15 cellular contexts compared by ENCODE assay signal in genomic region chr2:182766626-182767025, GRCh38. TPM values are rescaled to one million over a fixed set of nuclear protein-coding genes. Genes with fewer than 3 reads are reported as not detected.
DNase-seq lines count a peak whose midpoint lies in the region; ATAC-seq and TF ChIP-seq lines count a peak whose summit lies in the region.
"Had no signal": no experiment of that assay in that cellular context is flagged by ENCODE, and none has a peak within 500 bp of the region (broad histone marks: within the 10 kb centered on the region; RNA-seq: fewer than 3 reads in every experiment).

No MANE protein-coding gene starts in this region.

- peaks cover 5% of the 10 kb centered on the region; the same call in 1 of the 2 replicates for H4K20me1 ChIP-seq in GM23338 (replicated peaks; ENCODE audit: insufficient read depth)
- H4K20me1 ChIP-seq: BLaER1 had no signal

- H3K4me1 ChIP-seq in GM23338 (ENCODE audit: insufficient read depth): no peaks in the 10 kb centered on the region
- H3K4me1 ChIP-seq: BLaER1, Caco-2 had no signal

- no peak overlapping the region for H2AFZ ChIP-seq in GM23338

- H3K27me3 ChIP-seq in GM23338 (ENCODE audit: insufficient read depth): no peaks in the 10 kb centered on the region
- H3K27me3 ChIP-seq in WERI-Rb-1 (ENCODE audit: insufficient read depth, low read depth, severe bottlenecking): no peaks in the 10 kb centered on the region
- H3K27me3 ChIP-seq: BLaER1 had no signal

- ATAC-seq in Right ventricle myocardium superior (ENCODE audit: poor library complexity) (peak; percentile 40), GM23338 (no peak), HG03045 (IDR thresholded peaks at IDR 0.05; ENCODE audit: unreplicated experiment) (no peak)

- H3K4me2 ChIP-seq in GM23338: no peak overlapping the region
- H3K4me2 ChIP-seq: BLaER1 had no signal

- H3K36me3 ChIP-seq in GM23338 (ENCODE audit: insufficient read depth): peaks cover 12% of the 10 kb centered on the region
- peaks cover 6% of the 10 kb centered on the region for H3K36me3 ChIP-seq in WERI-Rb-1

- H3K27ac Mint-ChIP-seq in GM23338 (no peak overlapping the region), nephron progenitor cell (peak overlapping the region; percentile 34)
- H3K27ac Mint-ChIP-seq: CD8-positive, alpha-beta memory T cell had no signal

- H3F3A ChIP-seq in GM23338 (replicated peaks; ENCODE audit: low read depth): no peaks in the 10 kb centered on the region

- H3K9me2 ChIP-seq in GM23338 (ENCODE audit: insufficient read depth): peaks cover 4% of the 10 kb centered on the region; the same call in 1 of the 2 replicates

- DNase-seq in Right ventricle myocardium superior (no peak), cardiac septum (ENCODE audit: low spot score) (no peak), GM23338 (ENCODE audit: low spot score) (no peak), WERI-Rb-1 (peak; percentile 68), nephron progenitor cell (no peak), EL (no peak)
- DNase-seq: 8988T; AML-193; Caco-2; CD8-positive, alpha-beta memory T cell; DND-41; GF-D8 had no signal

- H3K36me3 Mint-ChIP-seq in GM23338 (ENCODE audit: low read depth) (peaks cover 68% of the 10 kb centered on the region), nephron progenitor cell (ENCODE audit: low read depth) (peaks cover 55% of the 10 kb centered on the region)

- H3K27ac ChIP-seq in GM23338 (ENCODE audit: low read depth) (peak overlapping the region; percentile 4; the same call in 1 of the 2 replicates), WERI-Rb-1 (peak overlapping the region; percentile 12; the same call in 1 of the 2 replicates)
- H3K27ac ChIP-seq: BLaER1, HL-60 had no signal

- intact Hi-C loops in Right ventricle myocardium superior (cut with DNase I): no loop called here
- intact Hi-C loops in cardiac septum (cut with DNase I): no loop called here

- H3K27me3 Mint-ChIP-seq in GM23338 (ENCODE audit: insufficient read depth, low read depth, poor library complexity) (no peaks in the 10 kb centered on the region), nephron progenitor cell (ENCODE audit: low read depth, poor library complexity) (no peaks in the 10 kb centered on the region)
- H3K27me3 Mint-ChIP-seq: CD8-positive, alpha-beta memory T cell had no signal

- peaks cover 35% of the 10 kb centered on the region for H3K79me2 ChIP-seq in GM23338 (replicated peaks; ENCODE audit: insufficient read depth)

- H3K4me3 Mint-ChIP-seq in GM23338 (no peak overlapping the region), nephron progenitor cell (no peak overlapping the region)

- H3K4me3 ChIP-seq in GM23338: no peak overlapping the region
- no peak overlapping the region for H3K4me3 ChIP-seq in WERI-Rb-1 (ENCODE audit: low read depth, low read length)
- H3K4me3 ChIP-seq: BLaER1 had no signal

- H3K4me1 Mint-ChIP-seq in GM23338: peaks cover 2% of the 10 kb centered on the region; the same call in 2 of the 3 replicates
- no peaks in the 10 kb centered on the region for H3K4me1 Mint-ChIP-seq in nephron progenitor cell

- TF ChIP-seq CTCF in GM23338 (conservative IDR thresholded peaks at IDR 0.05; ENCODE audit: low read depth in 2 of 2) (no peak), WERI-Rb-1 (IDR thresholded peaks at IDR 0.05; ENCODE audit: low read depth, low read length) (no peak), nephron progenitor cell (IDR thresholded peaks at IDR 0.05) (no peak)

- peaks cover 19% of the 10 kb centered on the region; the same call in 2 of the 3 replicates for H3K9me3 Mint-ChIP-seq in GM23338
- H3K9me3 Mint-ChIP-seq in nephron progenitor cell: peaks cover 39% of the 10 kb centered on the region

- no peaks in the 10 kb centered on the region for H3K9me3 ChIP-seq in WERI-Rb-1 (ENCODE audit: severe bottlenecking)
- H3K9me3 ChIP-seq: Caco-2 had no signal

TF ChIP-seq in GM23338, 12 proteins besides CTCF, POLR2A, EP300 and RAD21:
- TF ChIP-seq CREB1 (CRISPR knock-in tag; IDR thresholded peaks at IDR 0.05; ENCODE audit: low read depth) (no peak), STAT1 (IDR thresholded peaks at IDR 0.05; ENCODE audit: unreplicated experiment) (no peak), ZNF331 (CRISPR knock-in tag; IDR thresholded peaks at IDR 0.05; ENCODE audit: low read depth) (no peak), ZNF114 (CRISPR knock-in tag; IDR thresholded peaks at IDR 0.05) (no peak)

RNA-seq across cellular contexts. Expression of gene DNAJC10, which starts 50.6 kb away (rescaled TPM):
- total RNA-seq in Right ventricle myocardium superior (60.4 TPM), cardiac septum (47.2 TPM)
- total RNA-seq in GM23338 (2014; rRNA removed; shearing (Covaris generic)): 83.1 and 96.9 TPM in 2 replicates
- polyA plus RNA-seq in GM23338 (2016; fragmentation: Nextera tagmentation; extraction: Ambion mirVana): 33.7 and 41.9 TPM in 2 replicates
